Comparison of ENCODE assay signal across 17 cellular contexts in the genomic region with DNA sequence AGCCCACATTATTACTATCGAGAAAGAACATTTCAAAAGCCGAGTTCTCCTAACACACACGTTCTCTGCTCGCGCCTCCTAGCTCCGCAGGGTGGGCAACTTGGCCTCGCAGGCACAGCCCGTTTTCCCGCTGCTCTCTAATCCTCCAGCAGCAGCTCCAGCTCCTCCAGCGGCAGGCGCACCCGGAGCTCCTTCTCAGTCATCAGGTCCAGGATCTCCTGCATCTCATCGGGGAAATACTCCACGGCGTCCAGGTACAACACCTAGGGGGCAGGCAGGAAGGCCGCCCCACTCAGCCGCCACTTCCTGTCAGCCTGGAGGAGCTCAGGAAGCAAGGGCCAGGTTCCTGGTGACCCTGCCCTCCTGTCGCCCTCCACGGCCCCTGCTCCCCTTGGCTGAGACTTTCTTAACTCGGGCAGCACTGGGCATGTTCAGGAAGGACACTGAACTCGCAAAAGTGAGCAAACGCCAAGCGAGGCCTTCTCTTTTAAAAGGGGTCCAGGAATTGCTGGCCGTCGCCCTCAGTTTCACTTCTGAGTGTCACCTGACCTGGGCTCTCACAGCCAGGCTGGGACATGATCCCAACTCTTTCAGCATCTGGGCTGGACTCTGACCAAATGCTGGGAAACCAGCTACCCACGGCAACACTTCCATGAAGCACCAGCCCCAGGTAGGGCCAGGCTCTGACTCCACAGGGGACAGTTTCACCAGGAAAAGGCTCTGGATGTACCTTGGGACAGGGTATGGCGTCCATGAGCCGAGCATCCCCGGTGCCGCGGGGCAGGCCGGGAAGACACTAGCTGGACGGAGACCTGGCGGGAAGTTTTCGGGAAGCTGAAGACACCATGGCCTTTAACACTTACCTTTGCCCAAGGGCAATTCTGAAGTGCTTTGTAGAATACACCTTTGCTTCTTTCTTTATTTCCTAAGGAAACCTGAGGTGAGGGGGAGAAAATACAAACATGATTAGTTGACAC. TPM values are rescaled to one million over a fixed set of nuclear protein-coding genes. Genes with fewer than 3 reads are reported as not detected.
A peak's percentile ranks its signal among the peaks of the same experiment; 100 is the strongest.
DNase-seq lines count a peak whose midpoint lies in the region; ATAC-seq and TF ChIP-seq lines count a peak whose summit lies in the region.
"Had no signal": no experiment of that assay in that cellular context is flagged by ENCODE, and none has a peak within 500 bp of the region (broad histone marks: within the 10 kb centered on the region; RNA-seq: fewer than 3 reads in every experiment).

No MANE protein-coding gene starts in this region.

- H3K4me1 ChIP-seq in right lobe of liver, result peaks cover 0 to 7% (median 3%) of the 10 kb centered on the region in 4 donors

- peaks cover 32% of the 10 kb centered on the region for H3K4me1 Mint-ChIP-seq in activated T-helper 17 cell treated with anti-CD3 and anti-CD28 coated beads, Interleukin-2, amount 50 U/mL, for 72 hours
- peaks cover 34% of the 10 kb centered on the region for H3K4me1 Mint-ChIP-seq in stimulated activated effector memory CD8-positive, alpha-beta T cell treated with anti-CD3 and anti-CD28 coated beads, Interleukin-12 subunit alpha, Interleukin-12 subunit beta, amount 100 ng/mL, for 72 hours
- H3K4me1 Mint-ChIP-seq: GM23338 had no signal

- no peaks in the 10 kb centered on the region for H3K27me3 ChIP-seq in right lobe of liver
- H3K27me3 ChIP-seq: BLaER1 treated with 17β-estradiol and CSF1 and Interleukin-3, amounts not matched to agents 10 nM and 100 nM had no signal

- DNase-seq in activated CD8-positive, alpha-beta memory T cell treated with anti-CD3 and anti-CD28 coated beads, Interleukin-2, amount 50 U/mL, for 48 hours, result peak; percentile 35
- DNase-seq in activated CD8-positive, alpha-beta memory T cell treated with anti-CD3 and anti-CD28 coated beads for 24 hours, result no peak
- peak; percentile 72 to 86 (median 78) for DNase-seq in right lobe of liver
- no peak for DNase-seq in stimulated activated effector memory CD8-positive, alpha-beta T cell treated with anti-CD3 and anti-CD28 coated beads, Interleukin-12 subunit alpha, Interleukin-12 subunit beta, amount 100 ng/mL, for 72 hours (ENCODE audit: low spot score in 2 of 2)
- no peak for DNase-seq in OCI-M2 (lab: John Stamatoyannopoulos, UW; ENCODE audit: unreplicated experiment)
- DNase-seq: DMS 273 treated with DMSO at 0.1 percent for 48 hours, MM.1S, NCI-H1105, NCI-H1694 treated with DMSO at 0.1 percent for 48 hours, NCI-H748 treated with DMSO at 0.1 percent for 48 hours, PC-9 had no signal

- peaks cover 92% of the 10 kb centered on the region for H3K36me3 Mint-ChIP-seq in activated T-helper 17 cell treated with anti-CD3 and anti-CD28 coated beads, Interleukin-2, amount 50 U/mL, for 72 hours (ENCODE audit: low read depth)
- peaks cover 79% of the 10 kb centered on the region for H3K36me3 Mint-ChIP-seq in stimulated activated effector memory CD8-positive, alpha-beta T cell treated with anti-CD3 and anti-CD28 coated beads, Interleukin-12 subunit alpha, Interleukin-12 subunit beta, amount 100 ng/mL, for 72 hours

- H3K27ac Mint-ChIP-seq in activated T-helper 17 cell treated with anti-CD3 and anti-CD28 coated beads, Interleukin-2, amount 50 U/mL, for 72 hours, result peak overlapping the region; percentile 82
- peak overlapping the region; percentile 74 for H3K27ac Mint-ChIP-seq in stimulated activated effector memory CD8-positive, alpha-beta T cell treated with anti-CD3 and anti-CD28 coated beads, Interleukin-12 subunit alpha, Interleukin-12 subunit beta, amount 100 ng/mL, for 72 hours
- H3K27ac Mint-ChIP-seq: GM23338 had no signal

- no peak for TF ChIP-seq POLR2A in right lobe of liver (IDR thresholded peaks at IDR 0.05)

- H3K9me3 Mint-ChIP-seq in activated T-helper 17 cell treated with anti-CD3 and anti-CD28 coated beads, Interleukin-2, amount 50 U/mL, for 72 hours, result no peaks in the 10 kb centered on the region
- no peaks in the 10 kb centered on the region for H3K9me3 Mint-ChIP-seq in stimulated activated effector memory CD8-positive, alpha-beta T cell treated with anti-CD3 and anti-CD28 coated beads, Interleukin-12 subunit alpha, Interleukin-12 subunit beta, amount 100 ng/mL, for 72 hours
- H3K9me3 Mint-ChIP-seq: GM23338 had no signal

- ATAC-seq in activated T-helper 17 cell treated with anti-CD3 and anti-CD28 coated beads, Interleukin-2, amount 50 U/mL, for 72 hours (replicated peaks), result no peak
- ATAC-seq in right lobe of liver (peak; percentile 84 to 92 (median 91)), GM19455 (IDR thresholded peaks at IDR 0.05; ENCODE audit: unreplicated experiment) (no peak), GM18517 (IDR thresholded peaks at IDR 0.05; ENCODE audit: unreplicated experiment) (no peak)
- no peak for ATAC-seq in stimulated activated effector memory CD8-positive, alpha-beta T cell treated with anti-CD3 and anti-CD28 coated beads, Interleukin-12 subunit alpha, Interleukin-12 subunit beta, amount 100 ng/mL, for 72 hours
- ATAC-seq: GM23338 had no signal

- 78% methylated on average over 13 of the region's 35 CpGs for WGBS in right lobe of liver (ENCODE audit: insufficient coverage, low coverage, low lambda C conversion rate, missing lambda C conversion rate)

- no peak for TF ChIP-seq CTCF in right lobe of liver (IDR thresholded peaks at IDR 0.05)

- no peak overlapping the region for H3K4me3 Mint-ChIP-seq in activated T-helper 17 cell treated with anti-CD3 and anti-CD28 coated beads, Interleukin-2, amount 50 U/mL, for 72 hours
- no peak overlapping the region for H3K4me3 Mint-ChIP-seq in stimulated activated effector memory CD8-positive, alpha-beta T cell treated with anti-CD3 and anti-CD28 coated beads, Interleukin-12 subunit alpha, Interleukin-12 subunit beta, amount 100 ng/mL, for 72 hours
- H3K4me3 Mint-ChIP-seq: GM23338 had no signal

- intact Hi-C loops in right lobe of liver (cut with DNase I), result no loop called here

- peak overlapping the region in 2 of 3 donors; percentile 28 to 38 for H3K4me3 ChIP-seq in right lobe of liver
- H3K4me3 ChIP-seq: BLaER1 treated with 17β-estradiol and CSF1 and Interleukin-3, amounts not matched to agents 10 nM and 100 nM; GM23338; PC-9 had no signal

- peak overlapping the region; percentile 42 to 83 (median 73) for H3K27ac ChIP-seq in right lobe of liver
- H3K27ac ChIP-seq: BLaER1 treated with 17β-estradiol and CSF1 and Interleukin-3, amounts not matched to agents 10 nM and 100 nM; KMS-11; PC-9 had no signal

- peaks cover 0 to 32% (median 2%) of the 10 kb centered on the region in 4 donors for H3K36me3 ChIP-seq in right lobe of liver

- H3K9me3 ChIP-seq in right lobe of liver, result no peaks in the 10 kb centered on the region
- H3K9me3 ChIP-seq: BLaER1 treated with 17β-estradiol and CSF1 and Interleukin-3, amounts not matched to agents 10 nM and 100 nM had no signal

- H3K27me3 Mint-ChIP-seq in activated T-helper 17 cell treated with anti-CD3 and anti-CD28 coated beads, Interleukin-2, amount 50 U/mL, for 72 hours, result no peaks in the 10 kb centered on the region

RNA-seq across cellular contexts. Expression of a gene that starts 22.1 kb away (rescaled TPM):
- 100 to 1,000 TPM; 129 to 139 TPM for total RNA-seq in activated T-helper 17 cell treated with anti-CD3 and anti-CD28 coated beads, Interleukin-2, amount 50 U/mL, for 72 hours
- 10 to 100 TPM; 40.1 to 79.0 (median 54.4) TPM for total RNA-seq in right lobe of liver

RNA-seq across cellular contexts. Expression of a gene that starts 53.3 kb away (rescaled TPM):
- 10 to 100 TPM; 26.4 to 37.3 TPM for total RNA-seq in activated T-helper 17 cell treated with anti-CD3 and anti-CD28 coated beads, Interleukin-2, amount 50 U/mL, for 72 hours
- 10 to 100 TPM in 5 of 6 experiments, 1 to 10 TPM in 1; 7.9 to 16.3 (median 13.8) TPM for total RNA-seq in right lobe of liver

Comparison
In these comparisons a context has a peak if more than half of its experiments do, and no peak if none do; other contexts are left out.
1. DNase-seq: peak in activated CD8-positive, alpha-beta memory T cell treated with anti-CD3 and anti-CD28 coated beads, Interleukin-2, amount 50 U/mL, for 48 hours (single experiment) and right lobe of liver (3 of 3); none in activated CD8-positive, alpha-beta memory T cell treated with anti-CD3 and anti-CD28 coated beads for 24 hours (single experiment), stimulated activated effector memory CD8-positive, alpha-beta T cell treated with anti-CD3 and anti-CD28 coated beads, Interleukin-12 subunit alpha, Interleukin-12 subunit beta, amount 100 ng/mL, for 72 hours (0 of 2) and OCI-M2 (single experiment).
2. ATAC-seq: peak in right lobe of liver (4 of 4); none in activated T-helper 17 cell treated with anti-CD3 and anti-CD28 coated beads, Interleukin-2, amount 50 U/mL, for 72 hours (single experiment), stimulated activated effector memory CD8-positive, alpha-beta T cell treated with anti-CD3 and anti-CD28 coated beads, Interleukin-12 subunit alpha, Interleukin-12 subunit beta, amount 100 ng/mL, for 72 hours (single experiment), GM19455 (single experiment) and GM18517 (single experiment).